7 cellular contexts compared by ENCODE assay signal in the genomic region with DNA sequence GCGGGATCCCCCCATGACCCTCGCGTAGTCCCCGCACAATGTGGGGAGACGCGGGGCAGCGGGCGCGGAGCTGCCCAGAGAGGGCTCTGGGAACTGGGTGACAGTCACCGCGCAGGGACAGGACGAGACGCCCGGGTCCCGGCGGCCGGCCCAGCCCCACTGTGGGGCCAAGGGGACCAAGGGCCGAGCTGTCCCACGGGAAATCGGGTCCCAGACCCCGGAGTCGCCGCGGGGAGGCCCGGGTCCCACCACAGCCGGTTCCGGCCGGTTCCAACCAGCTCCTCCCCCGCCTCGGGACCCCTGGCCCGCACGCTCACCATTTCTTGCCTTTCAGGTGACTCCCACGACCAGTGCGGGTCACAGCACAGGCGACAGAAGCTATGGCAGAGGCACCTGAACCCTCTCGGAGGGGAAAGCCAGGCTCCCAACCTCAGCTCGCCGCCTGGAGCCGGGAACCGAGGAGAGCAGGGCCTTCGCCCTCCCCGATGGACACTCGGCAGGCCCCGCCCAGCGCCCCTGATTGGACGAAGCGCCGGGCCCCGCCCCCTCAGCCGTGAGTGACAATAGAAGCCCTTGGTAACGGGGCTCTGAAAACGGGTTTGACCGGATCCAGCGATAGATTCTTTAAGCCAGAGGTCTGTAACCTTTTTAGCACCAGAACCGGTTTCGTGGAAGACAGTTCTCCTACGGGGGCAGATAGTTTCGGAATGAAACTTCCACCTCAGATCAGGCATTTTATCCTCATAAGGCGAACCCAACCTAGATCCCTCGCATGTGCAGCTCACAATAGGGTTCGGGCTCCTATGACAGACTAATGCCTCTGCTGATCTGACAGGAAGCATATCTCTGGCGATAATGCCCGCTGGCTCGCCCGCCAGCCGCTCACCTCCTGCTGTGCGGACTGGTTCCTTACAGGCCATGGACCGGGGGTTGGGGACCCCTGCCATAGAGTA.
DNase-seq lines count a peak whose midpoint lies in the region; ATAC-seq and TF ChIP-seq lines count a peak whose summit lies in the region.

Gene ZNF433 (minus strand): TSS at position 460 of the 953 bp plus-strand sequence. CDS start 140 bp downstream, at position 320.

- H3K79me2 ChIP-seq in OCI-LY3 (ENCODE audit: low read length) = no peaks in the 10 kb centered on the region

- peaks cover 10% of the 10 kb centered on the region for H3K4me1 Mint-ChIP-seq in activated T-cell treated with anti-CD3 and anti-CD28 coated beads, Interleukin-2, amount 50 U/mL, for 24 hours (ENCODE audit: low read depth)

- H3K27ac ChIP-seq in OCI-LY3 (ENCODE audit: low read length) (no peak within 1 kb of the TSS), epithelial cell of prostate (peak within 1 kb of the TSS; percentile 29)

- no peaks in the 10 kb centered on the region for H3K9me3 ChIP-seq in OCI-LY3 (ENCODE audit: insufficient read depth, low read length)

- H3K27ac Mint-ChIP-seq in activated T-cell treated with anti-CD3 and anti-CD28 coated beads, Interleukin-2, amount 50 U/mL, for 24 hours = no peak within 1 kb of the TSS

- TF ChIP-seq CTCF in OCI-LY3 (IDR thresholded peaks at IDR 0.05; ENCODE audit: low read depth, low read length) = no peak

- peak; percentile 82 for ATAC-seq in GM18861 (IDR thresholded peaks at IDR 0.05; ENCODE audit: unreplicated experiment)
- ATAC-seq in HG03196 (IDR thresholded peaks at IDR 0.05; ENCODE audit: unreplicated experiment) = peak; percentile 92

- H3K4me1 ChIP-seq in OCI-LY3 (ENCODE audit: low read length) = peaks cover 8% of the 10 kb centered on the region; the same call in 1 of the 2 replicates

- H2AFZ ChIP-seq in OCI-LY3 (ENCODE audit: low read depth, low read length) = no peak within 1 kb of the TSS

- H3K27me3 Mint-ChIP-seq in activated T-cell treated with anti-CD3 and anti-CD28 coated beads, Interleukin-2, amount 50 U/mL, for 24 hours = peaks cover 23% of the 10 kb centered on the region

- no peak within 1 kb of the TSS for H3K4me2 ChIP-seq in OCI-LY3 (ENCODE audit: low read length)

- H3K4me3 Mint-ChIP-seq in activated T-cell treated with anti-CD3 and anti-CD28 coated beads, Interleukin-2, amount 50 U/mL, for 24 hours = peak within 1 kb of the TSS; percentile 79

- peak; percentile 76 for DNase-seq in activated T-cell treated with anti-CD3 and anti-CD28 coated beads, Interleukin-2, amount 50 U/mL, for 24 hours
- peak; percentile 50 for DNase-seq in epithelial cell of prostate (ENCODE audit: low read depth, low spot score)
- peak; percentile 95 for DNase-seq in midbrain (lab: John Stamatoyannopoulos, UW)
- DNase-seq in stimulated activated CD8-positive, alpha-beta memory T cell treated with anti-CD3 and anti-CD28 coated beads, Interleukin-15, amount 100 ng/mL, for 4 hours (ENCODE audit: low read depth in 2 of 2) = peak; percentile 32 to 47

- H3K27me3 ChIP-seq in OCI-LY3 (ENCODE audit: low read depth, low read length) = no peaks in the 10 kb centered on the region

- H3K36me3 ChIP-seq in OCI-LY3 (replicated peaks; ENCODE audit: low read depth, low read length) = peaks cover 25% of the 10 kb centered on the region

- H3K36me3 Mint-ChIP-seq in activated T-cell treated with anti-CD3 and anti-CD28 coated beads, Interleukin-2, amount 50 U/mL, for 24 hours (ENCODE audit: low read depth) = peaks cover 26% of the 10 kb centered on the region

- no peaks in the 10 kb centered on the region for H4K20me1 ChIP-seq in OCI-LY3 (ENCODE audit: insufficient read depth, low read length)

- peaks cover 16% of the 10 kb centered on the region for H3K9me3 Mint-ChIP-seq in activated T-cell treated with anti-CD3 and anti-CD28 coated beads, Interleukin-2, amount 50 U/mL, for 24 hours

- 0 out of 2 replicates have a peak within 1 kb of the TSS, but pooled peaks have one; percentile 15 for H3K4me3 ChIP-seq in OCI-LY3 (ENCODE audit: low read length)

- H3K9ac ChIP-seq in OCI-LY3 (ENCODE audit: low read length) = no peak within 1 kb of the TSS

Comparison
In these comparisons a context has a peak if more than half of its experiments do, and no peak if none do; other contexts are left out.
1. DNase-seq: peak in every context shown above with its lines; median percentile 95 in midbrain; 76 in activated T-cell treated with anti-CD3 and anti-CD28 coated beads, Interleukin-2, amount 50 U/mL, for 24 hours; 50 in epithelial cell of prostate; 40 in stimulated activated CD8-positive, alpha-beta memory T cell treated with anti-CD3 and anti-CD28 coated beads, Interleukin-15, amount 100 ng/mL, for 4 hours.